30 cellular contexts compared by ENCODE assay signal in genomic region chr10:117646718-117647117, GRCh38.
"Had no signal": no experiment of that assay in that cellular context is flagged by ENCODE, and none has a peak within 500 bp of the region (broad histone marks: within the 10 kb centered on the region; RNA-seq: fewer than 3 reads in every experiment).

No MANE protein-coding gene starts in this region.

- ATAC-seq: activated CD8-positive, alpha-beta T cell treated with anti-CD3 and anti-CD28 coated beads for 36 hours; activated naive CD4-positive, alpha-beta T cell treated with anti-CD3 and anti-CD28 coated beads, Interleukin-2, amount 50 U/mL, for 72 hours; activated T-cell treated with anti-CD3 and anti-CD28 coated beads, Interleukin-2, amount 50 U/mL, for 4 hours; activated T-cell treated with anti-CD3 and anti-CD28 coated beads, Interleukin-2, amount 50 U/mL, for 72 hours; activated T-helper 17 cell treated with anti-CD3 and anti-CD28 coated beads, Interleukin-2, amount 50 U/mL, for 72 hours; body of pancreas had no signal

- DNase-seq: activated B cell treated with CpG ODN at 0.5 μM for 24 hours; activated CD4-positive, alpha-beta memory T cell treated with anti-CD3 and anti-CD28 coated beads for 36 hours; activated CD4-positive, alpha-beta T cell treated with anti-CD3 and anti-CD28 coated beads for 4 hours; activated CD4-positive, alpha-beta T cell treated with anti-CD3 and anti-CD28 coated beads, Interleukin-2, amount 10 ng/mL, durations not matched to agents 24 days and 14 days; activated CD4-positive, alpha-beta T cell treated with anti-CD3 and anti-CD28 coated beads, Interleukin-2, amount 50 U/mL, for 1 hour; activated CD4-positive, alpha-beta T cell treated with anti-CD3 and anti-CD28 coated beads, Interleukin-2, amount 50 U/mL, for 4 hours; activated CD4-positive, CD25-positive, alpha-beta regulatory T cell treated with anti-CD3 and anti-CD28 coated beads, Interleukin-2, amount 50 U/mL, for 72 hours; activated CD8-positive, alpha-beta memory T cell treated with anti-CD3 and anti-CD28 coated beads, Interleukin-2, amount 50 U/mL, for 4 hours; activated CD8-positive, alpha-beta T cell treated with anti-CD3 and anti-CD28 coated beads for 36 hours; activated effector memory CD4-positive, alpha-beta T cell treated with anti-CD3 and anti-CD28 coated beads, Interleukin-2, amount 50 U/mL, for 16 hours; activated gamma-delta T cell treated with Interleukin-2 at 50 U/mL for 16 hours; activated naive CD4-positive, alpha-beta T cell; activated naive CD4-positive, alpha-beta T cell treated with anti-CD3 and anti-CD28 coated beads for 36 hours; activated naive CD4-positive, alpha-beta T cell treated with anti-CD3 and anti-CD28 coated beads, Interleukin-2, amount 50 U/mL, for 16 hours; activated naive CD8-positive, alpha-beta T cell treated with anti-CD3 and anti-CD28 coated beads for 36 hours; activated T-cell treated with anti-CD3 and anti-CD28 coated beads for 4 hours; activated T-cell treated with anti-CD3 and anti-CD28 coated beads, Interleukin-2, amount 50 U/mL, for 1 hour; activated T-cell treated with anti-CD3 and anti-CD28 coated beads, Interleukin-2, amount 50 U/mL, for 4 hours; activated T-cell treated with anti-CD3 and anti-CD28 coated beads, Interleukin-2, amount 50 U/mL, for 72 hours; adrenal gland; amniotic stem cell; aorta; body of pancreas; brain microvascular endothelial cell; central memory CD4-positive, alpha-beta T cell; cerebellar nuclear complex; T-helper 2 cell; T-helper 9 cell had no signal
